In genomic region chr2:223944704-223945531, GRCh38 we compare ENCODE assay signal across 8 cellular contexts. TPM values are rescaled to one million over a fixed set of nuclear protein-coding genes. Genes with fewer than 3 reads are reported as not detected.
DNase-seq lines count a peak whose midpoint lies in the region; ATAC-seq and TF ChIP-seq lines count a peak whose summit lies in the region.

A gene with protein sequence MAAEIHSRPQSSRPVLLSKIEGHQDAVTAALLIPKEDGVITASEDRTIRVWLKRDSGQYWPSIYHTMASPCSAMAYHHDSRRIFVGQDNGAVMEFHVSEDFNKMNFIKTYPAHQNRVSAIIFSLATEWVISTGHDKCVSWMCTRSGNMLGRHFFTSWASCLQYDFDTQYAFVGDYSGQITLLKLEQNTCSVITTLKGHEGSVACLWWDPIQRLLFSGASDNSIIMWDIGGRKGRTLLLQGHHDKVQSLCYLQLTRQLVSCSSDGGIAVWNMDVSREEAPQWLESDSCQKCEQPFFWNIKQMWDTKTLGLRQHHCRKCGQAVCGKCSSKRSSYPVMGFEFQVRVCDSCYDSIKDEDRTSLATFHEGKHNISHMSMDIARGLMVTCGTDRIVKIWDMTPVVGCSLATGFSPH (minus strand): TSS chr2:223945335. CDS start chr2:223945284, 51 bp downstream.

- H3K4ac ChIP-seq in mesenchymal stem cell (ENCODE audit: low read depth in 1 of 2, low read length in 2 of 2) = peak within 1 kb of the TSS; percentile 88 to 97

- H2AK5ac ChIP-seq in mesenchymal stem cell (ENCODE audit: low read length, severe bottlenecking) = no peak within 1 kb of the TSS

- H2BK15ac ChIP-seq in mesenchymal stem cell (ENCODE audit: low read depth, poor library complexity, severe bottlenecking) = peak within 1 kb of the TSS; percentile 73

- H2BK5ac ChIP-seq in mesenchymal stem cell (ENCODE audit: low read depth, low read length, poor library complexity, severe bottlenecking) = peak within 1 kb of the TSS; percentile 91

- WGBS in mesenchymal stem cell = under 1% methylated on average over 74 of the region's 87 CpGs

- H3K27me3 ChIP-seq in HL-60 (ENCODE audit: insufficient read depth, poor library complexity, severe bottlenecking) (no peaks in the 10 kb centered on the region), mesenchymal stem cell (ENCODE audit: control insufficient read depth in 1 of 2, insufficient read depth in 1 of 2, low read length in 2 of 2) (no peaks in the 10 kb centered on the region)

- H3K4me1 Mint-ChIP-seq in effector memory CD8-positive, alpha-beta T cell (ENCODE audit: low read depth in 2 of 2) = peaks cover 35 to 36% of the 10 kb centered on the region in 2 donors

- no peaks in the 10 kb centered on the region for H3K9me3 ChIP-seq in mesenchymal stem cell (ENCODE audit: control insufficient read depth, low read length)

- peak within 1 kb of the TSS; percentile 98 for H3K4me3 ChIP-seq in HL-60 (replicated peaks; ENCODE audit: insufficient read depth, low read length)
- peak within 1 kb of the TSS; percentile 96 to 99 for H3K4me3 ChIP-seq in mesenchymal stem cell (ENCODE audit: insufficient read depth in 1 of 2, low read depth in 1 of 2, low read length in 2 of 2)

- peak within 1 kb of the TSS; percentile 94 for H4K8ac ChIP-seq in mesenchymal stem cell (ENCODE audit: low read length)

- TF ChIP-seq CTCF in HL-60 (IDR thresholded peaks at IDR 0.05; ENCODE audit: insufficient read depth, low read length) = no peak

- peak within 1 kb of the TSS; percentile 93 to 94 for H3K27ac Mint-ChIP-seq in effector memory CD8-positive, alpha-beta T cell

- peaks cover 2% of the 10 kb centered on the region for H3K79me1 ChIP-seq in mesenchymal stem cell (replicated peaks; ENCODE audit: low read length, poor library complexity, severe bottlenecking)

- peaks cover 7% of the 10 kb centered on the region for H3K36me3 Mint-ChIP-seq in effector memory CD8-positive, alpha-beta T cell (ENCODE audit: insufficient read depth)

- DNase-seq in COLO668 (lab: John Stamatoyannopoulos, UW; ENCODE audit: unreplicated experiment) (peak; percentile 90), HL-60 (ENCODE audit: low read depth in 1 of 2, low spot score in 1 of 2) (peak in 1 of 2 experiments; percentile 84), NOMO-1 treated with DMSO at 0.1 percent for 48 hours (lab: John Stamatoyannopoulos, UW; ENCODE audit: unreplicated experiment) (peak; percentile 82), mesenchymal stem cell (peak; percentile 90)
- peak; percentile 62 to 66 for DNase-seq in activated CD8-positive, alpha-beta memory T cell treated with anti-CD3 and anti-CD28 coated beads for 4 hours (ENCODE audit: low read depth in 2 of 2)
- DNase-seq in effector memory CD8-positive, alpha-beta T cell = peak; percentile 76 to 77 (median 77)
- DNase-seq in stimulated activated CD8-positive, alpha-beta memory T cell treated with anti-CD3 and anti-CD28 coated beads, Interleukin-12 subunit alpha, Interleukin-12 subunit beta, amount 100 ng/mL, for 24 hours (ENCODE audit: extremely low read depth) = peak; percentile 58

- peak within 1 kb of the TSS; percentile 97 for H3K9ac ChIP-seq in mesenchymal stem cell (ENCODE audit: low read length)

- peak within 1 kb of the TSS; percentile 97 to 100 for H3K18ac ChIP-seq in mesenchymal stem cell (ENCODE audit: low read depth in 1 of 2, low read length in 2 of 2)

- peak within 1 kb of the TSS; percentile 86 for H2AFZ ChIP-seq in mesenchymal stem cell (ENCODE audit: low read depth, low read length)

- no peaks in the 10 kb centered on the region for H3K27me3 Mint-ChIP-seq in effector memory CD8-positive, alpha-beta T cell

- H3K9me3 Mint-ChIP-seq in effector memory CD8-positive, alpha-beta T cell = no peaks in the 10 kb centered on the region

- H3K4me3 Mint-ChIP-seq in effector memory CD8-positive, alpha-beta T cell = peak within 1 kb of the TSS; percentile 93 to 96

- H2BK120ac ChIP-seq in mesenchymal stem cell (ENCODE audit: low read depth, low read length) = peak within 1 kb of the TSS; percentile 98

- peak within 1 kb of the TSS; percentile 99 for H4K91ac ChIP-seq in mesenchymal stem cell (ENCODE audit: low read length)

- H3K23ac ChIP-seq in mesenchymal stem cell (ENCODE audit: low read length in 2 of 2) = peak within 1 kb of the TSS; percentile 51 to 95

- H3K14ac ChIP-seq in mesenchymal stem cell (ENCODE audit: low read length in 2 of 2) = peak within 1 kb of the TSS in 1 of 2 experiments; percentile 100

- no peaks in the 10 kb centered on the region for H3K36me3 ChIP-seq in mesenchymal stem cell (ENCODE audit: control insufficient read depth in 1 of 2, insufficient read depth in 2 of 2, low read depth in 1 of 2, low read length in 2 of 2)

- peaks cover 8% of the 10 kb centered on the region for H3K4me1 ChIP-seq in mesenchymal stem cell (ENCODE audit: control insufficient read depth, insufficient read depth, low read depth, low read length)

- H3K4me2 ChIP-seq in mesenchymal stem cell (ENCODE audit: low read length, poor library complexity, severe bottlenecking) = peak within 1 kb of the TSS; percentile 93

- peak within 1 kb of the TSS; percentile 11 to 90 for H2BK12ac ChIP-seq in mesenchymal stem cell (ENCODE audit: low read length in 2 of 2)

- peak; percentile 87 for ATAC-seq in GM19467 (IDR thresholded peaks at IDR 0.05; ENCODE audit: unreplicated experiment)
- ATAC-seq in effector memory CD8-positive, alpha-beta T cell (replicated peaks) = peak; percentile 82

- H3K27ac ChIP-seq in HL-60 (replicated peaks) = peak within 1 kb of the TSS; percentile 73
- H3K27ac ChIP-seq in mesenchymal stem cell (ENCODE audit: low read length, poor library complexity, severe bottlenecking) = peak within 1 kb of the TSS; percentile 57

RNA-seq across cellular contexts. Expression of the gene that starts here (rescaled TPM):
- 40.3 TPM for polyA plus RNA-seq in mesenchymal stem cell (2013, experiment 1 of 2)
- polyA plus RNA-seq in mesenchymal stem cell (2013, experiment 2 of 2) = 39.9 TPM
